Comparison of ENCODE assay signal across 8 cellular contexts in genomic region chrX:70454441-70455365, GRCh38. TPM values are rescaled to one million over a fixed set of nuclear protein-coding genes. Genes with fewer than 3 reads are reported as not detected.
DNase-seq lines count a peak whose midpoint lies in the region; ATAC-seq, FAIRE-seq and TF ChIP-seq lines count a peak whose summit lies in the region.

No MANE protein-coding gene starts in this region.

- H3K4me2 ChIP-seq in HCT116 (ENCODE audit: low read length) (peak overlapping the region; percentile 83), K562 (ENCODE audit: insufficient read depth, low read length) (peak overlapping the region; percentile 76)

- under 1% methylated on average over 16 of the region's 48 CpGs for WGBS in K562 (ENCODE audit: insufficient coverage, low coverage, missing lambda C conversion rate)

- H3K79me2 ChIP-seq in HCT116 (ENCODE audit: insufficient read depth, low read length) = peaks cover 20% of the 10 kb centered on the region
- H3K79me2 ChIP-seq in K562 (ENCODE audit: control insufficient read depth, insufficient read depth, low read length) = peaks cover 3% of the 10 kb centered on the region; the same call in 2 of the 3 replicates

- no peaks in the 10 kb centered on the region for H3K9me1 ChIP-seq in K562 (ENCODE audit: control insufficient read depth, insufficient read depth, low read length)

- H3K27ac ChIP-seq in HCT116 (ENCODE audit: low read depth, low read length) (peak overlapping the region; percentile 90), K562 (ENCODE audit: extremely low read depth, low read depth, low read length) (peak overlapping the region; percentile 62), iPS-20b (ENCODE audit: low read length) (peak overlapping the region; percentile 91)

- peak; percentile 66 for DNase-seq in GM03348 (ENCODE audit: low spot score)
- DNase-seq in HCT116 (ENCODE audit: low read depth, low spot score) = peak; percentile 82
- DNase-seq in NCI-H128 (lab: John Stamatoyannopoulos, UW; ENCODE audit: unreplicated experiment) = peak; percentile 85
- DNase-seq in K562 (ENCODE audit: extremely low read depth in 1 of 4, low spot score in 3 of 4) = peak; percentile 84 to 92 (median 90)
- DNase-seq in stimulated activated CD4-positive, alpha-beta T cell treated with anti-CD3 and anti-CD28 coated beads, Interleukin-15, amount 100 ng/mL, for 24 hours = peak; percentile 74
- DNase-seq in Ammon's horn (ENCODE audit: low spot score) = no peak

- BruUV-seq in HCT116 (replicated peaks; lab: Mats Ljungman, UMichigan) = no TSS peak
- BruUV-seq in K562 (replicated peaks; lab: Mats Ljungman, UMichigan) = no TSS peak

- H2AFZ ChIP-seq in HCT116 (ENCODE audit: low read depth, low read length, poor library complexity, severe bottlenecking) (no peak overlapping the region), K562 (ENCODE audit: low read depth, low read length) (peak overlapping the region; percentile 86)

- TF ChIP-seq EP300 in K562 (IDR thresholded peaks at IDR 0.05; ENCODE audit: low read length) = no peak

- no peaks in the 10 kb centered on the region for H3K9me3 Mint-ChIP-seq in T-helper 1 cell treated with Interleukin-12 subunit alpha and Interleukin-12 subunit beta and Interleukin-4 antibody, amounts not matched to agents 30 μg/mL and 1 μg/mL, for 36 hours

- H3K4me1 Mint-ChIP-seq in T-helper 1 cell treated with Interleukin-12 subunit alpha and Interleukin-12 subunit beta and Interleukin-4 antibody, amounts not matched to agents 30 μg/mL and 1 μg/mL, for 36 hours (ENCODE audit: low read depth) = peaks cover 34% of the 10 kb centered on the region

- peaks cover 10 to 32% of the 10 kb centered on the region in 2 experiments for H3K4me1 ChIP-seq in HCT116 (ENCODE audit: control insufficient read depth in 1 of 2, insufficient read depth in 2 of 2, low read length in 2 of 2)
- peaks cover 0 to 23% of the 10 kb centered on the region in 2 experiments; a peak in 4 of 5 replicates for H3K4me1 ChIP-seq in K562 (replicated peaks in 1 of 2; ENCODE audit: control insufficient read depth in 2 of 2, insufficient read depth in 2 of 2, low read length in 2 of 2)
- peaks cover 9% of the 10 kb centered on the region; the same call in 1 of the 2 replicates for H3K4me1 ChIP-seq in iPS-20b (ENCODE audit: insufficient read depth, low read length)

- peak overlapping the region; percentile 81 for H3K9ac ChIP-seq in HCT116 (ENCODE audit: low read length)
- peak overlapping the region; percentile 57 to 86 for H3K9ac ChIP-seq in K562 (ENCODE audit: insufficient read depth in 1 of 2, low read depth in 2 of 2, low read length in 2 of 2)
- H3K9ac ChIP-seq in iPS-20b (ENCODE audit: low read depth, low read length) = peak overlapping the region; percentile 97

- CTCF ChIA-PET in HCT116 (lab: Charles Lee) = interaction anchor here (0.5 to 1.0 kb wide), 2 partner anchors 46 to 99 kb away, joined by 3 to 4 read pairs; no protein-coding TSS in a partner anchor
- CTCF ChIA-PET in K562 (lab: Yijun Ruan, JAX; ENCODE audit: low intra/inter-chr PET ratio) = interaction anchor here (0.8 kb wide), 1 partner anchor 724 kb away, joined by 4 read pairs; no protein-coding TSS in a partner anchor

- no peaks in the 10 kb centered on the region for H4K20me1 ChIP-seq in HCT116 (ENCODE audit: insufficient read depth)
- H4K20me1 ChIP-seq in K562 (replicated peaks; ENCODE audit: control insufficient read depth, insufficient read depth, low read length) = 0 out of 2 replicates have a peak, but pooled peaks cover 9% of the 10 kb centered on the region

- POLR2A ChIA-PET in HCT116 (lab: Charles Lee) = no interaction called here
- POLR2A ChIA-PET in K562 (lab: Yijun Ruan, JAX) = interaction anchor here (0.8 kb wide), 1 partner anchor 32 kb away, joined by 3 read pairs; no protein-coding TSS in a partner anchor

- H3K9me2 ChIP-seq in HCT116 (ENCODE audit: insufficient read depth) = no peaks in the 10 kb centered on the region

- H3K27me3 ChIP-seq in HCT116 (ENCODE audit: insufficient read depth, low read length) (no peaks in the 10 kb centered on the region), K562 (ENCODE audit: control insufficient read depth in 2 of 2, insufficient read depth in 2 of 2, low read length in 2 of 2) (peaks cover 0 to 9% of the 10 kb centered on the region in 2 experiments; a peak in 1 of 5 replicates), iPS-20b (ENCODE audit: insufficient read depth, low read length) (no peaks in the 10 kb centered on the region)

- in situ Hi-C loops in K562 (cut with MboI) = loop anchor here (10.0 kb wide), 1 partner anchor 210 kb away; no protein-coding TSS in a partner anchor

- peak overlapping the region; percentile 91 for H3K27ac Mint-ChIP-seq in T-helper 1 cell treated with Interleukin-12 subunit alpha and Interleukin-12 subunit beta and Interleukin-4 antibody, amounts not matched to agents 30 μg/mL and 1 μg/mL, for 36 hours

- no peaks in the 10 kb centered on the region for H3K27me3 Mint-ChIP-seq in T-helper 1 cell treated with Interleukin-12 subunit alpha and Interleukin-12 subunit beta and Interleukin-4 antibody, amounts not matched to agents 30 μg/mL and 1 μg/mL, for 36 hours (ENCODE audit: low read depth)

- TF ChIP-seq CTCF in HCT116 (IDR thresholded peaks at IDR 0.05 in 2 of 3, conservative IDR thresholded peaks at IDR 0.05 in 1 of 3; ENCODE audit: borderline replicate concordance in 1 of 3, insufficient read depth in 1 of 3, low read depth in 2 of 3, low read length in 2 of 3) = peak in 2 of 3 experiments; percentile 88; a peak in 4 of 6 replicates
- TF ChIP-seq CTCF in K562 (IDR thresholded peaks at IDR 0.05 in 2 of 3, conservative IDR thresholded peaks at IDR 0.05 in 1 of 3; ENCODE audit: insufficient read depth in 2 of 3, low read depth in 1 of 3, low read length in 3 of 3) = peak; percentile 73 to 91 (median 82)

- H3K36me3 Mint-ChIP-seq in T-helper 1 cell treated with Interleukin-12 subunit alpha and Interleukin-12 subunit beta and Interleukin-4 antibody, amounts not matched to agents 30 μg/mL and 1 μg/mL, for 36 hours (ENCODE audit: low read depth) = peaks cover 10% of the 10 kb centered on the region

- H3K9me3 ChIP-seq in HCT116 (ENCODE audit: control insufficient read depth in 1 of 2, insufficient read depth in 1 of 2, low read depth in 1 of 2, low read length in 2 of 2) (no peaks in the 10 kb centered on the region), K562 (replicated peaks; ENCODE audit: control insufficient read depth, insufficient read depth, low read depth, low read length) (no peaks in the 10 kb centered on the region), iPS-20b (ENCODE audit: insufficient read depth, low read depth, low read length) (no peaks in the 10 kb centered on the region)

- intact Hi-C loops in HCT116 (cut with micrococcal nuclease) = loop anchor here (1.0 to 10.0 kb wide), 4 partner anchors 22 to 310 kb away; no protein-coding TSS in a partner anchor
- intact Hi-C loops in K562 (cut with micrococcal nuclease) = loop anchor here (1.0 to 10.0 kb wide), 4 partner anchors 100 to 723 kb away; no protein-coding TSS in a partner anchor

- peak overlapping the region; percentile 89 for H3K4me3 Mint-ChIP-seq in T-helper 1 cell treated with Interleukin-12 subunit alpha and Interleukin-12 subunit beta and Interleukin-4 antibody, amounts not matched to agents 30 μg/mL and 1 μg/mL, for 36 hours

- peak; percentile 88 for ATAC-seq in HCT116
- peak; percentile 94 for ATAC-seq in K562

- TF ChIP-seq POLR2A in HCT116 (IDR thresholded peaks at IDR 0.05; ENCODE audit: borderline replicate concordance, extremely low read depth, insufficient read depth, insufficient read length) (no peak), K562 (conservative IDR thresholded peaks at IDR 0.05) (peak; percentile 41; the same call in 1 of the 2 replicates)

- FAIRE-seq in K562 (lab: Jason Lieb, UNC) = peak; percentile 72

- H3K36me3 ChIP-seq in HCT116 (ENCODE audit: control insufficient read depth in 1 of 2, insufficient read depth in 2 of 2, low read length in 2 of 2) = 0 out of 4 replicates have a peak, but pooled peaks cover 0 to 4% of the 10 kb centered on the region in 2 experiments
- no peaks in the 10 kb centered on the region for H3K36me3 ChIP-seq in K562 (ENCODE audit: control insufficient read depth, insufficient read depth, low read length)
- peaks cover 25% of the 10 kb centered on the region for H3K36me3 ChIP-seq in iPS-20b (ENCODE audit: insufficient read depth, low read depth, low read length)

- RAD21 ChIA-PET in HCT116 (lab: Charles Lee; ENCODE audit: low non-redundant PET in 1 of 2, low total read pairs in 2 of 2, uncharacterized antibody in 2 of 2, unreplicated experiment in 2 of 2) = interaction anchor here in 1 of 2 experiments (1.5 kb wide), 1 partner anchor 210 kb away, joined by 3 read pairs; no protein-coding TSS in a partner anchor

- H3K4me3 ChIP-seq in HCT116 (replicated peaks in 1 of 2; ENCODE audit: low read depth in 1 of 2, low read length in 2 of 2) (peak overlapping the region; percentile 67 to 73), K562 (peak overlapping the region; percentile 50), iPS-20b (ENCODE audit: low read length) (peak overlapping the region; percentile 96)

- no peak for TF ChIP-seq RAD21 in HCT116 (IDR thresholded peaks at IDR 0.05; ENCODE audit: low read depth)
- TF ChIP-seq RAD21 in K562 (CRISPR knock-in tag; conservative IDR thresholded peaks at IDR 0.05 in 1 of 2, IDR thresholded peaks at IDR 0.05 in 1 of 2) = peak; percentile 55 to 77

RNA-seq across cellular contexts. Expression of gene DLG3, which starts 10.1 kb away (rescaled TPM):
- 48.4 TPM for total RNA-seq in HCT116 (2021; ENCODE audit: unreplicated experiment)
- polyA plus RNA-seq in HCT116 (2012) = 32.2 and 37.8 TPM in 2 replicates
- 6.5 and 9.0 TPM in 2 replicates for total RNA-seq in K562 (2011; cell fraction: chromatin; rRNA removed; ENCODE audit: low replicate concordance)
- total RNA-seq in K562 (2011; cell fraction: nucleolus; rRNA removed) = 4.2 and 4.3 TPM in 2 replicates
- 5.1 and 5.2 TPM in 2 replicates for total RNA-seq in K562 (2011; cell fraction: nucleoplasm; rRNA removed)
- 4.3 and 4.5 TPM in 2 replicates for total RNA-seq in K562 (2014; rRNA removed)
- 9.9 and 12.9 TPM in 2 replicates for total RNA-seq in K562 (2014; rRNA removed; fragmentation: Illumina TruSeq; extraction: Trizol)
- total RNA-seq in K562 (2015; rRNA removed; fragmentation: Illumina TruSeq; extraction: Trizol) = 5.4 and 9.2 TPM in 2 replicates
- total RNA-seq in K562 (2021) = 8.2 and 8.7 TPM in 2 replicates
- 10.4 and 11.9 TPM in 2 replicates for polyA plus RNA-seq in K562 (2011; rRNA removed)
- 4.6 and 8.8 TPM in 2 replicates for polyA plus RNA-seq in K562 (2011; cell fraction: cytosol; rRNA removed)
- polyA plus RNA-seq in K562 (2011; cell fraction: nucleus; rRNA removed) = 6.6 and 7.7 TPM in 2 replicates
- polyA plus RNA-seq in K562 (2012) = 6.1 and 6.4 TPM in 2 replicates
- polyA plus RNA-seq in K562 (2014; fragmentation: Illumina TruSeq; extraction: Trizol) = 10.6 and 15.7 TPM in 2 replicates
- polyA plus RNA-seq in K562 (2014; fragmentation: Nextera tagmentation; extraction: Ambion mirVana) = 1 to 10 TPM; 3.1 TPM
- 6.8 and 8.8 TPM in 2 replicates for polyA plus RNA-seq in K562 (2014; rRNA removed)
- polyA minus RNA-seq in K562 (2011; rRNA and poly(A)+ RNA removed) = 9.7 and 11.6 TPM in 2 replicates
- polyA minus RNA-seq in K562 (2011; cell fraction: cytosol; rRNA and poly(A)+ RNA removed) = 2.3 and 6.9 TPM in 2 replicates
- polyA minus RNA-seq in K562 (2011; cell fraction: nucleus; rRNA and poly(A)+ RNA removed) = 1.3 and 4.4 TPM in 2 replicates

RNA-seq across cellular contexts. Expression of gene GDPD2, which starts 31.6 kb away (rescaled TPM):
- total RNA-seq in HCT116 (2021; ENCODE audit: unreplicated experiment) = not detected
- polyA plus RNA-seq in HCT116 (2012) = 0.07 TPM in 1 of 2 replicates, not detected in the other
- total RNA-seq in K562 (2011; cell fraction: chromatin; rRNA removed; ENCODE audit: low replicate concordance) = 0.16 and 0.32 TPM in 2 replicates
- not detected in 2 replicates for total RNA-seq in K562 (2011; cell fraction: nucleolus; rRNA removed)
- not detected in 2 replicates for total RNA-seq in K562 (2011; cell fraction: nucleoplasm; rRNA removed)
- not detected in 2 replicates for total RNA-seq in K562 (2014; rRNA removed)
- not detected in 2 replicates for total RNA-seq in K562 (2014; rRNA removed; fragmentation: Illumina TruSeq; extraction: Trizol)
- total RNA-seq in K562 (2015; rRNA removed; fragmentation: Illumina TruSeq; extraction: Trizol) = not detected in 2 replicates
- 0.09 TPM in 1 of 2 replicates, not detected in the other for total RNA-seq in K562 (2021)
- 0.07 TPM in 1 of 2 replicates, not detected in the other for polyA plus RNA-seq in K562 (2011; rRNA removed)
- polyA plus RNA-seq in K562 (2011; cell fraction: cytosol; rRNA removed) = 0.06 TPM in 1 of 2 replicates, not detected in the other
- 0.15 and 0.21 TPM in 2 replicates for polyA plus RNA-seq in K562 (2011; cell fraction: nucleus; rRNA removed)
- polyA plus RNA-seq in K562 (2012) = not detected in 2 replicates
- not detected in 2 replicates for polyA plus RNA-seq in K562 (2014; fragmentation: Illumina TruSeq; extraction: Trizol)
- not detected for polyA plus RNA-seq in K562 (2014; fragmentation: Nextera tagmentation; extraction: Ambion mirVana)
- polyA plus RNA-seq in K562 (2014; rRNA removed) = not detected in 2 replicates
- polyA minus RNA-seq in K562 (2011; rRNA and poly(A)+ RNA removed) = not detected in 2 replicates
- not detected in 2 replicates for polyA minus RNA-seq in K562 (2011; cell fraction: cytosol; rRNA and poly(A)+ RNA removed)
- not detected in 2 replicates for polyA minus RNA-seq in K562 (2011; cell fraction: nucleus; rRNA and poly(A)+ RNA removed)
